ENCODE assay signal across 8 cellular contexts in genomic region chr22:20859615-20860014, GRCh38. TPM values are rescaled to one million over a fixed set of nuclear protein-coding genes. Genes with fewer than 3 reads are reported as not detected.
DNase-seq lines count a peak whose midpoint lies in the region; ATAC-seq and TF ChIP-seq lines count a peak whose summit lies in the region.

No MANE protein-coding gene starts in this region.

- no peak for ATAC-seq in PC-3
- ATAC-seq in GM18502 (IDR thresholded peaks at IDR 0.05; ENCODE audit: poor library complexity, unreplicated experiment): no peak
- ATAC-seq in GM21786 (IDR thresholded peaks at IDR 0.05; ENCODE audit: unreplicated experiment): no peak

- H3K9me3 Mint-ChIP-seq in progenitor cell of endocrine pancreas (ENCODE audit: low read depth): no peaks in the 10 kb centered on the region

- H3K4me2 ChIP-seq in DOHH2 (ENCODE audit: low read length): peak overlapping the region; percentile 94
- H3K4me2 ChIP-seq in PC-3 (ENCODE audit: low read length): peak overlapping the region; percentile 82

- H3K27me3 Mint-ChIP-seq in progenitor cell of endocrine pancreas: no peaks in the 10 kb centered on the region

- peak overlapping the region; percentile 71 for H3K4me3 Mint-ChIP-seq in progenitor cell of endocrine pancreas (ENCODE audit: low read depth)

- H3K27me3 ChIP-seq in DOHH2 (ENCODE audit: control insufficient read depth, low read length) (no peaks in the 10 kb centered on the region), PC-3 (ENCODE audit: low read length) (no peaks in the 10 kb centered on the region), esophagus muscularis mucosa (no peaks in the 10 kb centered on the region)

- H3K36me3 ChIP-seq in DOHH2 (ENCODE audit: control insufficient read depth, low read length): no peaks in the 10 kb centered on the region; the same call in 1 of the 2 replicates
- H3K36me3 ChIP-seq in PC-3 (ENCODE audit: low read depth, low read length): no peaks in the 10 kb centered on the region
- H3K36me3 ChIP-seq in esophagus muscularis mucosa: peaks cover 0 to 27% (median 10%) of the 10 kb centered on the region in 4 donors

- H3K4me3 ChIP-seq in DOHH2 (ENCODE audit: low read length) (peak overlapping the region; percentile 97), PC-3 (ENCODE audit: low read length) (peak overlapping the region; percentile 91), esophagus muscularis mucosa (peak overlapping the region; percentile 76 to 94 (median 92))

- peak overlapping the region; percentile 84 for H3K9ac ChIP-seq in PC-3 (ENCODE audit: low read length)

- peaks cover 13% of the 10 kb centered on the region for H3K4me1 Mint-ChIP-seq in progenitor cell of endocrine pancreas (ENCODE audit: low read depth)

- H3K36me3 Mint-ChIP-seq in progenitor cell of endocrine pancreas (ENCODE audit: insufficient read depth): no peaks in the 10 kb centered on the region

- TF ChIP-seq POLR2A in esophagus muscularis mucosa (IDR thresholded peaks at IDR 0.05; ENCODE audit: low read depth): no peak

- H4K20me1 ChIP-seq in DOHH2 (ENCODE audit: control insufficient read depth, insufficient read depth, low read depth, low read length): peaks cover 14% of the 10 kb centered on the region; the same call in 1 of the 2 replicates
- H4K20me1 ChIP-seq in PC-3 (ENCODE audit: low read length): peaks cover 21% of the 10 kb centered on the region; the same call in 1 of the 2 replicates

- H3K4me1 ChIP-seq in DOHH2 (ENCODE audit: control insufficient read depth, low read length) (peaks cover 21% of the 10 kb centered on the region), PC-3 (ENCODE audit: insufficient read depth, low read length) (peaks cover 18% of the 10 kb centered on the region), esophagus muscularis mucosa (peaks cover 31 to 70% (median 49%) of the 10 kb centered on the region in 4 donors)

- H3F3A ChIP-seq in DOHH2 (ENCODE audit: control insufficient read depth, insufficient read depth): no peaks in the 10 kb centered on the region
- H3F3A ChIP-seq in PC-3 (ENCODE audit: low read length, unreplicated experiment): no peaks in the 10 kb centered on the region

- H3K27ac ChIP-seq in DOHH2 (ENCODE audit: low read depth, low read length) (peak overlapping the region; percentile 8; the same call in 1 of the 2 replicates), PC-3 (ENCODE audit: low read length) (no peak overlapping the region), esophagus muscularis mucosa (replicated peaks in 1 of 4) (peak overlapping the region; percentile 91 to 97 (median 96))

- peak overlapping the region; percentile 50 for H3K27ac Mint-ChIP-seq in progenitor cell of endocrine pancreas

- intact Hi-C loops in PC-3 (cut with micrococcal nuclease) (loop anchor here (10.0 kb wide), 1 partner anchor 55 kb away; no protein-coding TSS in a partner anchor), esophagus muscularis mucosa (cut with DNase I) (no loop called here)

- no peaks in the 10 kb centered on the region for H3K9me3 ChIP-seq in DOHH2 (ENCODE audit: control insufficient read depth, insufficient read depth, low read length)
- no peaks in the 10 kb centered on the region for H3K9me3 ChIP-seq in PC-3 (ENCODE audit: low read length)
- no peaks in the 10 kb centered on the region for H3K9me3 ChIP-seq in esophagus muscularis mucosa

- peaks cover 53% of the 10 kb centered on the region for H3K79me2 ChIP-seq in DOHH2 (ENCODE audit: control insufficient read depth, low read length)
- peaks cover 48% of the 10 kb centered on the region for H3K79me2 ChIP-seq in PC-3 (ENCODE audit: low read length)

- CTCF ChIA-PET in PC-3 (lab: Charles Lee): no interaction called here

- no peaks in the 10 kb centered on the region for H3K9me2 ChIP-seq in DOHH2 (replicated peaks; ENCODE audit: control insufficient read depth, low read length)
- H3K9me2 ChIP-seq in PC-3 (replicated peaks; ENCODE audit: low read length): no peaks in the 10 kb centered on the region

- TSS peak; percentile 75 for BruUV-seq in PC-3 (replicated peaks; lab: Mats Ljungman, UMichigan)

- H2AFZ ChIP-seq in PC-3 (ENCODE audit: low read length): peak overlapping the region; percentile 91

- no peak for TF ChIP-seq CTCF in DOHH2 (IDR thresholded peaks at IDR 0.05; ENCODE audit: low read depth, low read length, poor library complexity, severe bottlenecking)
- no peak for TF ChIP-seq CTCF in PC-3 (conservative IDR thresholded peaks at IDR 0.05; ENCODE audit: low read depth, low read length)
- no peak for TF ChIP-seq CTCF in esophagus muscularis mucosa (IDR thresholded peaks at IDR 0.05)
- TF ChIP-seq CTCF in progenitor cell of endocrine pancreas (IDR thresholded peaks at IDR 0.05; ENCODE audit: unreplicated experiment): no peak

- TF ChIP-seq EP300 in esophagus muscularis mucosa (IDR thresholded peaks at IDR 0.05): no peak

- POLR2A ChIA-PET in PC-3 (lab: Charles Lee; ENCODE audit: unreplicated experiment): no interaction called here

- 45% methylated on average over 7 of the region's 8 CpGs for WGBS in esophagus muscularis mucosa

- no peak for DNase-seq in PC-3
- no peak for DNase-seq in esophagus muscularis mucosa (ENCODE audit: extremely low spot score)
- DNase-seq in progenitor cell of endocrine pancreas (ENCODE audit: low spot score, unreplicated experiment): no peak
- DNase-seq in NCI-H1048 (lab: John Stamatoyannopoulos, UW): no peak
- DNase-seq in dermis blood vessel endothelial cell: no peak

RNA-seq across cellular contexts. Expression of gene SNAP29, which starts 0.8 kb away (rescaled TPM):
- total RNA-seq in PC-3 (2014; rRNA removed) (12.3 and 23.9 TPM in 2 replicates), esophagus muscularis mucosa (10 to 100 TPM; 21.2 to 33.6 (median 26.4) TPM), progenitor cell of endocrine pancreas (20.4 and 20.6 TPM in 2 replicates), dermis blood vessel endothelial cell (6.0 and 8.5 TPM in 2 replicates)

RNA-seq across cellular contexts. Expression of gene PI4KA, which starts 1.0 kb away (rescaled TPM):
- total RNA-seq in PC-3 (2014; rRNA removed) (39.7 and 61.5 TPM in 2 replicates), esophagus muscularis mucosa (100 to 1,000 TPM in 1 of 4 donors, 10 to 100 TPM in 3; 69.8 to 115 (median 82.3) TPM), progenitor cell of endocrine pancreas (125 and 140 TPM in 2 replicates), dermis blood vessel endothelial cell (20.3 and 40.3 TPM in 2 replicates)

RNA-seq across cellular contexts. Expression of gene CRKL, which starts 57.6 kb away (rescaled TPM):
- total RNA-seq in PC-3 (2014; rRNA removed) (35.4 and 36.2 TPM in 2 replicates), esophagus muscularis mucosa (10 to 100 TPM; 34.9 to 56.2 (median 47.9) TPM), progenitor cell of endocrine pancreas (81.4 and 86.3 TPM in 2 replicates), dermis blood vessel endothelial cell (50.2 and 54.4 TPM in 2 replicates)
